Comparison of ENCODE assay signal across 13 cellular contexts in the genomic region with DNA sequence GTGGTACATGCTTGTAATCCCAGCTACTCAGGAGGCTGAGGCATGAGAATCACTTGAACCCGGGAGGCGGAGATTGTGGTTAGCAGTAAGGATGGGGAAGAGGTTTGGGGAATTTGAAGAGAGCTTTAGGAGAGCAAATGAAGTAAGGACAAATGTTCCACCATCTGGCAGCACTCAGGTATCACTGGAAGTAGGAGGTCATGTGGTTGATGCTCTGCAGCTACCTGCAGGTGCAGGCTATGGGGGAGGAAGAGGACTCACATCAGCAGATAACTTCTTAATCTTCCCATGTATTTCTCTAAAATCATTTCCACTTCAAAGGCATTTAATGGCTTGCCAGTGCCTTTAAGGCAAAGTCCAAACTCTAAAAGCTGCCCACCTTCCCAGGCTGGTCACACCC. TPM values are rescaled to one million over a fixed set of nuclear protein-coding genes. Genes with fewer than 3 reads are reported as not detected.
"Had no signal": no experiment of that assay in that cellular context is flagged by ENCODE, and none has a peak within 500 bp of the region (broad histone marks: within the 10 kb centered on the region; RNA-seq: fewer than 3 reads in every experiment).

No MANE protein-coding gene starts in this region.

- H3K27me3 ChIP-seq: cardiac muscle cell, esophagus squamous epithelium, heart left ventricle, ovary, uterus had no signal

- DNase-seq: activated CD4-positive, alpha-beta T cell treated with anti-CD3 and anti-CD28 coated beads, Interleukin-2, amount 50 U/mL, for 4 hours; activated CD4-positive, CD25-positive, alpha-beta regulatory T cell treated with anti-CD3 and anti-CD28 coated beads, Interleukin-2, amount 50 U/mL, for 72 hours; activated T-cell treated with anti-CD3 and anti-CD28 coated beads, Interleukin-2, amount 50 U/mL, for 72 hours; esophagus squamous epithelium; foreskin fibroblast; heart left ventricle; mesendoderm; ovary; stimulated activated CD4-positive, alpha-beta T cell treated with anti-CD3 and anti-CD28 coated beads, Interleukin-4, amount 100 ng/mL, for 1 hour; uterus had no signal

- ATAC-seq: activated T-cell treated with anti-CD3 and anti-CD28 coated beads, Interleukin-2, amount 50 U/mL, for 72 hours; heart left ventricle had no signal

- H3K9me3 ChIP-seq: esophagus squamous epithelium, heart left ventricle, ovary, uterus had no signal

- H3K4me1 ChIP-seq: esophagus squamous epithelium, heart left ventricle, uterus had no signal

- H3K4me3 ChIP-seq: cardiac muscle cell, esophagus squamous epithelium, heart left ventricle, ovary, uterus had no signal

- H3K36me3 ChIP-seq: cardiac muscle cell, esophagus squamous epithelium, heart left ventricle, ovary, uterus had no signal

- H3K27ac ChIP-seq: cardiac muscle cell, esophagus squamous epithelium, heart left ventricle, ovary, uterus had no signal

RNA-seq across cellular contexts. Expression of a gene that starts 8.0 kb away (rescaled TPM):
- total RNA-seq: cardiac muscle cell, neural crest cell had no signal
- polyA plus RNA-seq: cardiac muscle cell, heart left ventricle, keratinocyte, ovary had no signal

RNA-seq across cellular contexts. Expression of a gene that starts 41.9 kb away (rescaled TPM):
- polyA plus RNA-seq: cardiac muscle cell had no signal
